In genomic region chr17:17815436-17816200, GRCh38 we compare ENCODE assay signal across 13 cellular contexts. TPM values are rescaled to one million over a fixed set of nuclear protein-coding genes. Genes with fewer than 3 reads are reported as not detected.
DNase-seq lines count a peak whose midpoint lies in the region; ATAC-seq and TF ChIP-seq lines count a peak whose summit lies in the region.
"Had no signal": no experiment of that assay in that cellular context is flagged by ENCODE, and none has a peak within 500 bp of the region (broad histone marks: within the 10 kb centered on the region; RNA-seq: fewer than 3 reads in every experiment).

No MANE protein-coding gene starts in this region.

- no peak overlapping the region for H3K18ac ChIP-seq in IMR-90 (ENCODE audit: low read depth, low read length)

- H3K36me3 ChIP-seq in BLaER1 (peaks cover 95% of the 10 kb centered on the region), IMR-90 (ENCODE audit: control insufficient read depth, insufficient read depth, low read length) (peaks cover 71% of the 10 kb centered on the region), endodermal cell (ENCODE audit: control insufficient read depth, insufficient read depth, low read length) (peaks cover 44% of the 10 kb centered on the region), testis (ENCODE audit: low read depth, missing control alignments) (no peaks in the 10 kb centered on the region)

- H4K91ac ChIP-seq in IMR-90 (ENCODE audit: insufficient read depth, low read depth, low read length), result no peak overlapping the region

- no peak overlapping the region for H2BK120ac ChIP-seq in IMR-90 (ENCODE audit: low read depth, low read length)

- H2AK9ac ChIP-seq in IMR-90 (replicated peaks; ENCODE audit: low read depth, low read length, poor library complexity), result no peak overlapping the region

- peaks cover 11% of the 10 kb centered on the region for H3K9me1 ChIP-seq in IMR-90 (ENCODE audit: insufficient read depth, low read length)

- TF ChIP-seq POLR2A in IMR-90 (IDR thresholded peaks at IDR 0.05; ENCODE audit: low read depth, low read length) (0 out of 2 replicates have a peak, but pooled peaks have one; percentile 29), testis (IDR thresholded peaks at IDR 0.05) (no peak)

- no peak overlapping the region for H4K8ac ChIP-seq in IMR-90 (ENCODE audit: low read depth in 2 of 2, low read length in 2 of 2)

- H2BK5ac ChIP-seq in IMR-90 (ENCODE audit: low read depth, low read length, poor library complexity, severe bottlenecking), result no peak overlapping the region

- H2AFZ ChIP-seq in IMR-90 (replicated peaks; ENCODE audit: low read length, poor library complexity), result no peak overlapping the region

- TF ChIP-seq CTCF in IMR-90 (conservative IDR thresholded peaks at IDR 0.05; ENCODE audit: low read depth, low read length), result no peak
- TF ChIP-seq CTCF in endodermal cell (conservative IDR thresholded peaks at IDR 0.05), result no peak
- no peak for TF ChIP-seq CTCF in osteocyte (IDR thresholded peaks at IDR 0.05)
- no peak for TF ChIP-seq CTCF in testis (IDR thresholded peaks at IDR 0.05)

- H3K9ac ChIP-seq in BLaER1, result peak overlapping the region; percentile 54
- no peak overlapping the region for H3K9ac ChIP-seq in IMR-90 (ENCODE audit: low read depth, low read length)
- no peak overlapping the region for H3K9ac ChIP-seq in endodermal cell (ENCODE audit: extremely low read depth, low read length, poor library complexity, severe bottlenecking)

- POLR2A ChIA-PET in IMR-90 (lab: Charles Lee; ENCODE audit: unreplicated experiment), result no interaction called here
- POLR2A ChIA-PET in T-cell (lab: Charles Lee), result interaction anchor here (0.6 to 0.8 kb wide), 2 partner anchors 20 to 185 kb away, joined by 3 read pairs; no protein-coding TSS in a partner anchor

- H3K27me3 ChIP-seq in BLaER1, result no peaks in the 10 kb centered on the region
- no peaks in the 10 kb centered on the region for H3K27me3 ChIP-seq in IMR-90 (ENCODE audit: control insufficient read depth, insufficient read depth, low read length)
- H3K27me3 ChIP-seq in endodermal cell (ENCODE audit: control insufficient read depth, insufficient read depth, low read length, poor library complexity, severe bottlenecking), result no peaks in the 10 kb centered on the region
- H3K27me3 ChIP-seq in testis, result no peaks in the 10 kb centered on the region
- H3K27me3 ChIP-seq: left lung had no signal

- no peak overlapping the region for H2BK20ac ChIP-seq in IMR-90 (ENCODE audit: low read depth, low read length)

- intact Hi-C loops in IMR-90 (cut with micrococcal nuclease), result no loop called here
- intact Hi-C loops in testis (cut with DNase I; ENCODE audit: low total_unique reads), result no loop called here

- TF ChIP-seq RAD21 in IMR-90 (IDR thresholded peaks at IDR 0.05; ENCODE audit: low read length), result no peak

- no peak overlapping the region for H4K5ac ChIP-seq in IMR-90 (ENCODE audit: low read depth, low read length)

- H3K56ac ChIP-seq in IMR-90 (ENCODE audit: extremely low read depth, insufficient read depth, low read length), result no peak overlapping the region

- ATAC-seq in IMR-90 (ENCODE audit: low read depth) (no peak), T-cell (replicated peaks in 1 of 4) (no peak)
- ATAC-seq: activated naive CD4-positive, alpha-beta T cell treated with anti-CD3 and anti-CD28 coated beads, Interleukin-2, amount 50 U/mL, for 72 hours; left lung had no signal

- H3K4me1 Mint-ChIP-seq in endodermal cell (peaks cover 8% of the 10 kb centered on the region), osteocyte (ENCODE audit: unreplicated experiment) (peaks cover 27% of the 10 kb centered on the region), T-cell (peaks cover 21 to 27% (median 24%) of the 10 kb centered on the region in 3 donors)

- H2AK5ac ChIP-seq in IMR-90 (ENCODE audit: low read depth, low read length), result no peak overlapping the region

- H4K20me1 ChIP-seq in BLaER1 (peaks cover 98% of the 10 kb centered on the region), IMR-90 (ENCODE audit: insufficient read depth, low read length) (peaks cover 68% of the 10 kb centered on the region)

- CTCF ChIA-PET in IMR-90 (lab: Yijun Ruan, JAX) (no interaction called here), T-cell (lab: Charles Lee) (no interaction called here)

- H3K23ac ChIP-seq in IMR-90 (ENCODE audit: low read depth, low read length), result no peak overlapping the region

- H3K27me3 Mint-ChIP-seq in endodermal cell (ENCODE audit: insufficient read depth) (no peaks in the 10 kb centered on the region), osteocyte (ENCODE audit: unreplicated experiment) (no peaks in the 10 kb centered on the region), T-cell (no peaks in the 10 kb centered on the region)

- in situ Hi-C loops in IMR-90 (cut with MboI; ENCODE audit: low sequenced_read_pairs), result no loop called here

- H3K4me3 ChIP-seq in BLaER1 (no peak overlapping the region), IMR-90 (ENCODE audit: insufficient read depth, low read depth, low read length) (no peak overlapping the region), endodermal cell (ENCODE audit: low read length) (no peak overlapping the region), testis (no peak overlapping the region)
- H3K4me3 ChIP-seq: left lung had no signal

- peak overlapping the region; percentile 55 for H3K4me2 ChIP-seq in BLaER1
- H3K4me2 ChIP-seq in IMR-90 (ENCODE audit: low read depth, low read length), result no peak overlapping the region

- H3K14ac ChIP-seq in IMR-90 (replicated peaks; ENCODE audit: low read depth, low read length), result no peak overlapping the region

- no peak overlapping the region for H3K4ac ChIP-seq in IMR-90 (ENCODE audit: low read depth, low read length)

- DNase-seq in IMR-90, result no peak
- no peak for DNase-seq in endodermal cell
- no peak for DNase-seq in osteocyte (ENCODE audit: extremely low spot score, unreplicated experiment)
- no peak for DNase-seq in testis
- no peak for DNase-seq in DMS53 treated with DMSO at 0.1 percent for 48 hours (lab: John Stamatoyannopoulos, UW; ENCODE audit: unreplicated experiment)
- no peak for DNase-seq in T-cell
- no peak for DNase-seq in EL
- DNase-seq: KBM-7; left lung; NCI-H1436; stimulated activated naive CD4-positive, alpha-beta T cell had no signal

- H3K36me3 Mint-ChIP-seq in endodermal cell (ENCODE audit: low read depth), result peaks cover 47% of the 10 kb centered on the region
- peaks cover 11% of the 10 kb centered on the region for H3K36me3 Mint-ChIP-seq in osteocyte (ENCODE audit: unreplicated experiment)
- H3K36me3 Mint-ChIP-seq in T-cell, result peaks cover 16% of the 10 kb centered on the region

- H3K9me3 Mint-ChIP-seq in endodermal cell (no peaks in the 10 kb centered on the region), osteocyte (ENCODE audit: unreplicated experiment) (no peaks in the 10 kb centered on the region), T-cell (no peaks in the 10 kb centered on the region)
- H3K9me3 Mint-ChIP-seq: activated naive CD4-positive, alpha-beta T cell treated with anti-CD3 and anti-CD28 coated beads, Interleukin-2, amount 50 U/mL, for 72 hours had no signal

- H3K27ac ChIP-seq in BLaER1 (peak overlapping the region; percentile 59), IMR-90 (ENCODE audit: insufficient read depth, low read length) (no peak overlapping the region), endodermal cell (ENCODE audit: low read depth, low read length) (peak overlapping the region; percentile 38), testis (no peak overlapping the region)

- peak overlapping the region; percentile 64 for H3K27ac Mint-ChIP-seq in endodermal cell
- H3K27ac Mint-ChIP-seq in osteocyte (ENCODE audit: unreplicated experiment), result peak overlapping the region; percentile 27
- H3K27ac Mint-ChIP-seq in T-cell, result peak overlapping the region in 1 of 2 donors; percentile 76

- dilution Hi-C loops in IMR-90 (cut with HindIII; ENCODE audit: low sequenced_read_pairs, unreplicated experiment), result no loop called here

- H3K79me1 ChIP-seq in IMR-90 (ENCODE audit: low read depth in 1 of 2, low read length in 2 of 2), result peaks cover 5 to 46% of the 10 kb centered on the region in 2 experiments

- no TSS peak for BruUV-seq in IMR-90 (replicated peaks; lab: Mats Ljungman, UMichigan)

- H3K4me1 ChIP-seq in BLaER1 (peaks cover 85% of the 10 kb centered on the region), IMR-90 (ENCODE audit: control insufficient read depth, insufficient read depth, low read length) (peaks cover 25% of the 10 kb centered on the region), endodermal cell (ENCODE audit: control insufficient read depth, insufficient read depth, low read length) (peaks cover 5% of the 10 kb centered on the region), testis (peaks cover 35% of the 10 kb centered on the region)

- WGBS in IMR-90 (ENCODE audit: extremely low coverage in 2 of 2, insufficient read length in 1 of 2), 2 experiments, result 100% methylated on average over 2 of the region's 17 CpGs; no CpG with 5 or more reads in 1 of the 2 experiments
- WGBS in endodermal cell (ENCODE audit: insufficient coverage in 1 of 2, insufficient read length in 1 of 2), 2 experiments, result 95% methylated on average over 8 to 16 of the region's 17 CpGs
- WGBS in testis, 2 donors, result 82 to 94% methylated on average over 13 to 17 of the region's 17 CpGs

- H3K4me3 Mint-ChIP-seq in endodermal cell (no peak overlapping the region), osteocyte (ENCODE audit: unreplicated experiment) (no peak overlapping the region), T-cell (no peak overlapping the region)

- no peaks in the 10 kb centered on the region for H3K9me3 ChIP-seq in BLaER1
- H3K9me3 ChIP-seq in IMR-90 (ENCODE audit: control insufficient read depth, insufficient read depth, low read length), result no peaks in the 10 kb centered on the region
- H3K9me3 ChIP-seq in endodermal cell (ENCODE audit: control insufficient read depth, low read length), result no peaks in the 10 kb centered on the region
- no peaks in the 10 kb centered on the region for H3K9me3 ChIP-seq in testis
- H3K9me3 ChIP-seq: left lung had no signal

- H2BK15ac ChIP-seq in IMR-90 (ENCODE audit: low read depth, low read length), result no peak overlapping the region

TF ChIP-seq in IMR-90, 13 proteins besides CTCF, POLR2A, EP300 and RAD21:
- TF ChIP-seq MAFK (IDR thresholded peaks at IDR 0.05; ENCODE audit: low read depth, low read length) (no peak), RCOR1 (IDR thresholded peaks at IDR 0.05; ENCODE audit: insufficient replicate concordance, low read length) (no peak), MXI1 (IDR thresholded peaks at IDR 0.05; ENCODE audit: borderline replicate concordance, low read depth, low read length) (no peak)

RNA-seq across cellular contexts. Expression of gene SREBF1, which starts 21.2 kb away (rescaled TPM):
- total RNA-seq in IMR-90 (2012; rRNA removed) (3.3 and 3.4 TPM in 2 replicates), endodermal cell (10 to 100 TPM; 39.0 to 58.2 TPM), osteocyte (78.0 and 86.9 TPM in 2 replicates), testis (100 to 1,000 TPM; 239 to 256 TPM), T-cell (100 to 1,000 TPM in 2 of 5 donors, 10 to 100 TPM in 3; 24.6 to 279 (median 38.9) TPM)
- polyA plus RNA-seq in IMR-90 (2012; rRNA removed) (20.4 and 22.3 TPM in 2 replicates), testis (ENCODE audit: insufficient read depth, low read depth, low replicate concordance) (142 TPM)
- 16.2 and 23.6 TPM in 2 replicates for polyA plus RNA-seq in IMR-90 (2012; cell fraction: cytosol; rRNA removed)
- 82.8 and 188 TPM in 2 replicates for polyA plus RNA-seq in IMR-90 (2012; cell fraction: nucleus; rRNA removed; ENCODE audit: low replicate concordance)
- 69.1 TPM for polyA plus RNA-seq in endodermal cell (2013, experiment 1 of 2)
- polyA plus RNA-seq in endodermal cell (2013, experiment 2 of 2), result 66.7 TPM

Comparison
In these comparisons a context has a peak if more than half of its experiments do, and no peak if none do; other contexts are left out.
1. H3K27ac ChIP-seq: peak in BLaER1 (single experiment) and endodermal cell (single experiment); none in IMR-90 (single experiment) and testis (0 of 2).